In the genomic region with DNA sequence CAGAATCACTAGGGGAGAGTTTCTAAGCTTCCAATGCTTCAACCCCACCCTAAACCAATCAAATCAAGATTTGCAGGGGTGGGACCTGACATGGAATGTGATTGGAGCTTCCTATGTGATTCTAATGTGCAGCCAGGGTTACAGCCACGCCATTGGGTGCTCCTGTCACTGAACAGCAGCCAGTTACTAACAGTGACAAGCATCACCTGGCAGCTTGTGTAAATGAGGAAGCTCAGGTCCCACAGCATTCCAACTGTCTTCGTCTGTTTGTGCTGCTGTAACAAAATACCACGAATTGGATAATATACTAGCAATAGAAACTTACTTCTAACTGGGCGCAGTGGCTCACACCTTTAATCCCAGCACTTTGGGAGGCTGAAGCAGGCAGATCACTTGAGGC, we compare ENCODE assay signal across 34 cellular contexts.
"Had no signal": no experiment of that assay in that cellular context is flagged by ENCODE, and none has a peak within 500 bp of the region (broad histone marks: within the 10 kb centered on the region; RNA-seq: fewer than 3 reads in every experiment).

No MANE protein-coding gene starts in this region.

- H3K27me3 ChIP-seq: brain microvascular endothelial cell, dorsolateral prefrontal cortex had no signal

- ATAC-seq: activated CD4-positive, CD25-positive, alpha-beta regulatory T cell treated with anti-CD3 and anti-CD28 coated beads, Interleukin-2, amount 50 U/mL, for 24 hours; activated CD8-positive, alpha-beta T cell treated with anti-CD3 and anti-CD28 coated beads for 36 hours; activated T-cell treated with anti-CD3 and anti-CD28 coated beads, Interleukin-2, amount 50 U/mL, for 4 hours; activated T-helper 17 cell treated with anti-CD3 and anti-CD28 coated beads, Interleukin-2, amount 50 U/mL, for 72 hours; esophagus mucosa; T-helper 17 cell had no signal

- H3K36me3 ChIP-seq: brain microvascular endothelial cell had no signal

- H3K27ac Mint-ChIP-seq: activated B cell treated with CpG ODN at 0.5 μM for 24 hours; activated CD8-positive, alpha-beta T cell treated with anti-CD3 and anti-CD28 coated beads for 36 hours; activated naive CD8-positive, alpha-beta T cell; activated T-helper 17 cell treated with anti-CD3 and anti-CD28 coated beads, Interleukin-2, amount 50 U/mL, for 72 hours; dendritic cell treated with granulocyte-macrophage colony-stimulating factor and Interleukin-4, amounts not matched to agents 40 ng/mL and 50 ng/mL, for 4 days; endodermal cell; T-helper 17 cell; T-helper 2 cell treated with Interferon-gamma antibody and Interleukin-4, amounts not matched to agents 5 μg/mL and 100 μg/mL, for 36 hours had no signal

- FAIRE-seq: astrocyte, bronchial epithelial cell, frontal cortex, TTC549 had no signal

- DNase-seq: activated B cell treated with CpG ODN at 0.5 μM for 24 hours; activated CD4-positive, alpha-beta T cell treated with anti-CD3 and anti-CD28 coated beads for 48 hours; activated CD4-positive, alpha-beta T cell treated with anti-CD3 and anti-CD28 coated beads, Interleukin-2, amount 50 U/mL, for 1 hour; activated CD4-positive, alpha-beta T cell treated with anti-CD3 and anti-CD28 coated beads, Interleukin-2, amount 50 U/mL, for 48 hours; activated CD8-positive, alpha-beta memory T cell treated with anti-CD3 and anti-CD28 coated beads for 24 hours; activated CD8-positive, alpha-beta T cell treated with anti-CD3 and anti-CD28 coated beads for 36 hours; activated effector memory CD4-positive, alpha-beta T cell treated with Interleukin-2 at 50 U/mL for 16 hours; activated gamma-delta T cell treated with Interleukin-2 at 50 U/mL for 16 hours; activated naive CD4-positive, alpha-beta T cell treated with anti-CD3 and anti-CD28 coated beads, Interleukin-2, amount 50 U/mL, for 16 hours; activated naive CD4-positive, alpha-beta T cell treated with Interleukin-2 at 50 U/mL for 16 hours; activated T-cell treated with anti-CD3 and anti-CD28 coated beads, Interleukin-2, amount 50 U/mL, for 4 hours; amniotic stem cell; anterior cingulate cortex; brain microvascular endothelial cell; dorsolateral prefrontal cortex; effector memory CD4-positive, alpha-beta T cell; endodermal cell; foreskin fibroblast; head of caudate nucleus; T-helper 17 cell; T1000 had no signal

- H3K27me3 Mint-ChIP-seq: activated B cell treated with CpG ODN at 0.5 μM for 24 hours; activated naive CD8-positive, alpha-beta T cell; activated T-helper 17 cell treated with anti-CD3 and anti-CD28 coated beads, Interleukin-2, amount 50 U/mL, for 72 hours; T-helper 17 cell had no signal

- H3K4me3 ChIP-seq: coronary artery, dorsolateral prefrontal cortex had no signal

- H3K27ac ChIP-seq: brain microvascular endothelial cell, coronary artery, dorsolateral prefrontal cortex, VCaP had no signal

- H3K9me3 Mint-ChIP-seq: central memory CD8-positive, alpha-beta T cell had no signal

- H3K4me3 Mint-ChIP-seq: activated B cell treated with CpG ODN at 0.5 μM for 24 hours; activated CD8-positive, alpha-beta T cell treated with anti-CD3 and anti-CD28 coated beads for 36 hours; activated naive CD8-positive, alpha-beta T cell; activated T-cell treated with anti-CD3 and anti-CD28 coated beads, Interleukin-2, amount 50 U/mL, for 4 hours; activated T-helper 17 cell treated with anti-CD3 and anti-CD28 coated beads, Interleukin-2, amount 50 U/mL, for 72 hours; central memory CD8-positive, alpha-beta T cell; dendritic cell treated with granulocyte-macrophage colony-stimulating factor and Interleukin-4, amounts not matched to agents 40 ng/mL and 50 ng/mL, for 4 days; endodermal cell; T-helper 17 cell; T-helper 2 cell treated with Interferon-gamma antibody and Interleukin-4, amounts not matched to agents 5 μg/mL and 100 μg/mL, for 36 hours had no signal
